23 cellular contexts compared by ENCODE assay signal in genomic region chr7:8213381-8213780, GRCh38.
"Had no signal": no experiment of that assay in that cellular context is flagged by ENCODE, and none has a peak within 500 bp of the region (broad histone marks: within the 10 kb centered on the region; RNA-seq: fewer than 3 reads in every experiment).

No MANE protein-coding gene starts in this region.

- H3K4me3 Mint-ChIP-seq: activated CD4-positive, alpha-beta memory T cell treated with anti-CD3 and anti-CD28 coated beads for 36 hours; activated naive CD4-positive, alpha-beta T cell treated with anti-CD3 and anti-CD28 coated beads, Interleukin-2, amount 10 ng/mL, durations not matched to agents 7 days and 5 days; activated naive CD8-positive, alpha-beta T cell treated with anti-CD3 and anti-CD28 coated beads, Interleukin-2, amount 50 U/mL, for 24 hours; dendritic cell treated with granulocyte-macrophage colony-stimulating factor and Interleukin-4, amounts not matched to agents 40 ng/mL and 50 ng/mL, for 4 days; natural killer cell treated with Interleukin-12 subunit alpha and Interleukin-12 subunit beta and Interleukin-15 and Interleukin-18, amount 100 ng/mL, for 72 hours; stimulated activated naive CD8-positive, alpha-beta T cell treated with anti-CD3 and anti-CD28 coated beads, Interleukin-15, Interleukin-2, amounts not matched to agents 100 ng/mL and 50 ng/mL, for 24 hours; T-helper 1 cell treated with Interleukin-12 subunit alpha and Interleukin-12 subunit beta and Interleukin-4 antibody, amounts not matched to agents 30 μg/mL and 1 μg/mL, for 36 hours had no signal

- H3K4me3 ChIP-seq: body of pancreas, left lung, lung, pancreas had no signal

- H3K27ac ChIP-seq: body of pancreas, foreskin keratinocyte, left lung, pancreas had no signal

- H3K36me3 Mint-ChIP-seq: activated CD4-positive, alpha-beta memory T cell treated with anti-CD3 and anti-CD28 coated beads for 36 hours; activated naive CD4-positive, alpha-beta T cell treated with anti-CD3 and anti-CD28 coated beads, Interleukin-2, amount 10 ng/mL, durations not matched to agents 7 days and 5 days; natural killer cell treated with Interleukin-12 subunit alpha and Interleukin-12 subunit beta and Interleukin-15 and Interleukin-18, amount 100 ng/mL, for 72 hours had no signal

- H3K4me1 ChIP-seq: left lung had no signal

- H3K27ac Mint-ChIP-seq: activated CD4-positive, alpha-beta memory T cell treated with anti-CD3 and anti-CD28 coated beads for 36 hours; activated naive CD4-positive, alpha-beta T cell treated with anti-CD3 and anti-CD28 coated beads, Interleukin-2, amount 10 ng/mL, durations not matched to agents 7 days and 5 days; activated naive CD8-positive, alpha-beta T cell treated with anti-CD3 and anti-CD28 coated beads, Interleukin-2, amount 50 U/mL, for 24 hours; dendritic cell treated with granulocyte-macrophage colony-stimulating factor and Interleukin-4, amounts not matched to agents 40 ng/mL and 50 ng/mL, for 4 days; natural killer cell treated with Interleukin-12 subunit alpha and Interleukin-12 subunit beta and Interleukin-15 and Interleukin-18, amount 100 ng/mL, for 72 hours; stimulated activated naive CD8-positive, alpha-beta T cell treated with anti-CD3 and anti-CD28 coated beads, Interleukin-15, Interleukin-2, amounts not matched to agents 100 ng/mL and 50 ng/mL, for 24 hours; T-helper 1 cell treated with Interleukin-12 subunit alpha and Interleukin-12 subunit beta and Interleukin-4 antibody, amounts not matched to agents 30 μg/mL and 1 μg/mL, for 36 hours had no signal

- H3K9me3 Mint-ChIP-seq: activated CD4-positive, alpha-beta memory T cell treated with anti-CD3 and anti-CD28 coated beads for 36 hours; activated naive CD4-positive, alpha-beta T cell treated with anti-CD3 and anti-CD28 coated beads, Interleukin-2, amount 10 ng/mL, durations not matched to agents 7 days and 5 days; activated naive CD8-positive, alpha-beta T cell treated with anti-CD3 and anti-CD28 coated beads, Interleukin-2, amount 50 U/mL, for 24 hours; dendritic cell treated with granulocyte-macrophage colony-stimulating factor and Interleukin-4, amounts not matched to agents 40 ng/mL and 50 ng/mL, for 4 days; natural killer cell treated with Interleukin-12 subunit alpha and Interleukin-12 subunit beta and Interleukin-15 and Interleukin-18, amount 100 ng/mL, for 72 hours; stimulated activated naive CD8-positive, alpha-beta T cell treated with anti-CD3 and anti-CD28 coated beads, Interleukin-15, Interleukin-2, amounts not matched to agents 100 ng/mL and 50 ng/mL, for 24 hours; T-helper 1 cell treated with Interleukin-12 subunit alpha and Interleukin-12 subunit beta and Interleukin-4 antibody, amounts not matched to agents 30 μg/mL and 1 μg/mL, for 36 hours had no signal

- DNase-seq: activated CD4-positive, alpha-beta memory T cell treated with anti-CD3 and anti-CD28 coated beads for 36 hours; activated CD4-positive, alpha-beta T cell treated with anti-CD3 and anti-CD28 coated beads for 4 hours; activated CD4-positive, CD25-positive, alpha-beta regulatory T cell; activated effector memory CD4-positive, alpha-beta T cell treated with anti-CD3 and anti-CD28 coated beads, Interleukin-2, amount 50 U/mL, for 16 hours; activated naive CD4-positive, alpha-beta T cell treated with anti-CD3 and anti-CD28 coated beads, Interleukin-2, amount 10 ng/mL, durations not matched to agents 7 days and 5 days; activated naive CD8-positive, alpha-beta T cell treated with anti-CD3 and anti-CD28 coated beads, Interleukin-2, amount 50 U/mL, for 24 hours; activated T-cell treated with anti-CD3 and anti-CD28 coated beads, Interleukin-2, amount 50 U/mL, for 48 hours; body of pancreas; effector CD4-positive, alpha-beta T cell; kidney glomerular epithelial cell; left lung; midbrain; pancreas; right cardiac atrium; stimulated activated CD4-positive, alpha-beta T cell treated with anti-CD3 and anti-CD28 coated beads, Interleukin-1b, Interleukin-23, amount 100 ng/mL, for 48 hours; T1000; trophoblast cell had no signal

- H3K9me3 ChIP-seq: body of pancreas, left lung, pancreas had no signal

- H3K27me3 ChIP-seq: body of pancreas, foreskin keratinocyte, left lung, pancreas had no signal

- H3K27me3 Mint-ChIP-seq: activated CD4-positive, alpha-beta memory T cell treated with anti-CD3 and anti-CD28 coated beads for 36 hours; activated naive CD8-positive, alpha-beta T cell treated with anti-CD3 and anti-CD28 coated beads, Interleukin-2, amount 50 U/mL, for 24 hours; dendritic cell treated with granulocyte-macrophage colony-stimulating factor and Interleukin-4, amounts not matched to agents 40 ng/mL and 50 ng/mL, for 4 days; stimulated activated naive CD8-positive, alpha-beta T cell treated with anti-CD3 and anti-CD28 coated beads, Interleukin-15, Interleukin-2, amounts not matched to agents 100 ng/mL and 50 ng/mL, for 24 hours had no signal
